ENCODE assay signal across 30 cellular contexts in genomic region chr5:1769017-1769640, GRCh38.
"Had no signal": no experiment of that assay in that cellular context is flagged by ENCODE, and none has a peak within 500 bp of the region (broad histone marks: within the 10 kb centered on the region; RNA-seq: fewer than 3 reads in every experiment).

No MANE protein-coding gene starts in this region.

- H3K4me3 ChIP-seq: heart left ventricle, left lung, lung, neural progenitor cell, ovary, prostate gland, thyroid gland, upper lobe of left lung, vagina had no signal

- H3K27me3 ChIP-seq: neural progenitor cell, ovary, thyroid gland, upper lobe of left lung, vagina had no signal

- H3K9me3 ChIP-seq: heart left ventricle, left lung, ovary, prostate gland, thyroid gland, upper lobe of left lung, vagina had no signal

- H3K36me3 ChIP-seq: heart left ventricle, left lung, neural progenitor cell, ovary, prostate gland, thyroid gland, upper lobe of left lung, vagina had no signal

- ATAC-seq: activated CD8-positive, alpha-beta T cell treated with anti-CD3 and anti-CD28 coated beads for 36 hours; activated T-cell treated with anti-CD3 and anti-CD28 coated beads, Interleukin-2, amount 50 U/mL, for 4 hours; activated T-helper 17 cell treated with anti-CD3 and anti-CD28 coated beads, Interleukin-2, amount 50 U/mL, for 72 hours; esophagus mucosa; heart left ventricle; left lung; natural killer cell had no signal

- H3K27ac ChIP-seq: heart left ventricle, left lung, neural progenitor cell, ovary, thyroid gland, upper lobe of left lung, vagina had no signal

- H3K9me3 Mint-ChIP-seq: activated B cell treated with CpG ODN at 0.5 μM for 24 hours; activated CD8-positive, alpha-beta T cell treated with anti-CD3 and anti-CD28 coated beads for 36 hours; activated T-cell treated with anti-CD3 and anti-CD28 coated beads, Interleukin-2, amount 50 U/mL, for 4 hours; activated T-helper 17 cell treated with anti-CD3 and anti-CD28 coated beads, Interleukin-2, amount 50 U/mL, for 72 hours; dendritic cell treated with granulocyte-macrophage colony-stimulating factor and Interleukin-4, amounts not matched to agents 40 ng/mL and 50 ng/mL, for 4 days; endodermal cell; natural killer cell; neural progenitor cell; stimulated activated naive CD8-positive, alpha-beta T cell treated with anti-CD3 and anti-CD28 coated beads, Interleukin-15, Interleukin-2, amounts not matched to agents 100 ng/mL and 50 ng/mL, for 24 hours; T-helper 2 cell treated with Interferon-gamma antibody and Interleukin-4, amounts not matched to agents 5 μg/mL and 100 μg/mL, for 36 hours had no signal

- H3K4me1 Mint-ChIP-seq: activated B cell treated with CpG ODN at 0.5 μM for 24 hours; activated T-helper 17 cell treated with anti-CD3 and anti-CD28 coated beads, Interleukin-2, amount 50 U/mL, for 72 hours; endodermal cell; natural killer cell had no signal

- H3K4me3 Mint-ChIP-seq: activated B cell treated with CpG ODN at 0.5 μM for 24 hours; activated CD8-positive, alpha-beta T cell treated with anti-CD3 and anti-CD28 coated beads for 36 hours; activated T-cell treated with anti-CD3 and anti-CD28 coated beads, Interleukin-2, amount 50 U/mL, for 4 hours; activated T-helper 17 cell treated with anti-CD3 and anti-CD28 coated beads, Interleukin-2, amount 50 U/mL, for 72 hours; dendritic cell treated with granulocyte-macrophage colony-stimulating factor and Interleukin-4, amounts not matched to agents 40 ng/mL and 50 ng/mL, for 4 days; endodermal cell; natural killer cell; neural progenitor cell; stimulated activated naive CD8-positive, alpha-beta T cell treated with anti-CD3 and anti-CD28 coated beads, Interleukin-15, Interleukin-2, amounts not matched to agents 100 ng/mL and 50 ng/mL, for 24 hours; T-helper 2 cell treated with Interferon-gamma antibody and Interleukin-4, amounts not matched to agents 5 μg/mL and 100 μg/mL, for 36 hours had no signal

- H3K4me1 ChIP-seq: heart left ventricle, left lung, neural progenitor cell, thyroid gland, upper lobe of left lung, vagina had no signal

- H3K36me3 Mint-ChIP-seq: natural killer cell, neural progenitor cell had no signal

- H3K27ac Mint-ChIP-seq: activated B cell treated with CpG ODN at 0.5 μM for 24 hours; activated CD8-positive, alpha-beta T cell treated with anti-CD3 and anti-CD28 coated beads for 36 hours; activated T-helper 17 cell treated with anti-CD3 and anti-CD28 coated beads, Interleukin-2, amount 50 U/mL, for 72 hours; dendritic cell treated with granulocyte-macrophage colony-stimulating factor and Interleukin-4, amounts not matched to agents 40 ng/mL and 50 ng/mL, for 4 days; endodermal cell; natural killer cell; stimulated activated naive CD8-positive, alpha-beta T cell treated with anti-CD3 and anti-CD28 coated beads, Interleukin-15, Interleukin-2, amounts not matched to agents 100 ng/mL and 50 ng/mL, for 24 hours; T-helper 2 cell treated with Interferon-gamma antibody and Interleukin-4, amounts not matched to agents 5 μg/mL and 100 μg/mL, for 36 hours had no signal

- DNase-seq: activated B cell treated with CpG ODN at 0.5 μM for 24 hours; activated CD4-positive, alpha-beta T cell treated with anti-CD3 and anti-CD28 coated beads, Interleukin-2, amount 50 U/mL, for 1 hour; activated CD8-positive, alpha-beta T cell treated with anti-CD3 and anti-CD28 coated beads for 36 hours; activated gamma-delta T cell treated with Interleukin-2 at 50 U/mL for 16 hours; activated naive CD4-positive, alpha-beta T cell treated with anti-CD3 and anti-CD28 coated beads, Interleukin-2, amount 50 U/mL, for 16 hours; activated T-cell treated with anti-CD3 and anti-CD28 coated beads, Interleukin-2, amount 50 U/mL, for 4 hours; amniotic stem cell; caudate nucleus; endodermal cell; foreskin fibroblast; mesendoderm; natural killer cell; ovary; retina; stimulated activated CD4-positive, alpha-beta T cell treated with anti-CD3 and anti-CD28 coated beads, Interleukin-4, amount 100 ng/mL, for 1 hour; substantia nigra; T-helper 1 cell; thyroid gland had no signal
